ENCODE assay signal across 1 cellular context in genomic region chr20:1171461-1172093, GRCh38.
TF ChIP-seq lines count a peak whose summit lies in the region.

No MANE protein-coding gene starts in this region.

TF ChIP-seq in K562, 482 proteins besides CTCF, POLR2A, EP300 and RAD21 (continued from another document and continues in another):
- TF ChIP-seq ZNF407 (IDR thresholded peaks at IDR 0.05; ENCODE audit: low read depth) (no peak), SAFB (IDR thresholded peaks at IDR 0.05; ENCODE audit: borderline replicate concordance, low read depth, low read length) (no peak), ZBTB1 (CRISPR knock-in tag; IDR thresholded peaks at IDR 0.05; ENCODE audit: borderline replicate concordance, low read depth) (no peak), RCOR1 (IDR thresholded peaks at IDR 0.05; ENCODE audit: borderline replicate concordance in 1 of 2, low read depth in 2 of 2, low read length in 2 of 2) (peak in 1 of 2 experiments; percentile 68; a peak in 1 of 4 replicates), ZNF780A (CRISPR knock-in tag; IDR thresholded peaks at IDR 0.05) (no peak), NBN (IDR thresholded peaks at IDR 0.05; ENCODE audit: low read depth) (no peak), CLOCK (CRISPR knock-in tag; IDR thresholded peaks at IDR 0.05; ENCODE audit: borderline replicate concordance) (no peak), MTA3 (IDR thresholded peaks at IDR 0.05; ENCODE audit: borderline replicate concordance) (no peak), HDAC2 (IDR thresholded peaks at IDR 0.05) (0 out of 2 replicates have a peak, but pooled peaks have one; percentile 27), IRF2 (CRISPR knock-in tag; IDR thresholded peaks at IDR 0.05) (no peak), ATF2 (CRISPR knock-in tag; IDR thresholded peaks at IDR 0.05) (no peak), TEAD1 (CRISPR knock-in tag; IDR thresholded peaks at IDR 0.05) (no peak), TCF15 (CRISPR knock-in tag; IDR thresholded peaks at IDR 0.05) (no peak), NKRF (IDR thresholded peaks at IDR 0.05; ENCODE audit: borderline replicate concordance) (no peak), ERF (CRISPR knock-in tag; IDR thresholded peaks at IDR 0.05) (no peak), XRCC5 (IDR thresholded peaks at IDR 0.05; ENCODE audit: low read depth, low read length) (no peak), YBX1 (IDR thresholded peaks at IDR 0.05) (no peak), ZNF232 (CRISPR knock-in tag; IDR thresholded peaks at IDR 0.05) (no peak), BHLHE40 (IDR thresholded peaks at IDR 0.05; ENCODE audit: low read length) (no peak), YY1 (IDR thresholded peaks at IDR 0.05; ENCODE audit: borderline replicate concordance in 1 of 3, control insufficient read depth in 1 of 3, extremely low read depth in 1 of 3, insufficient read depth in 3 of 3, insufficient read length in 1 of 3, insufficient replicate concordance in 2 of 3, low read depth in 1 of 3, low read length in 2 of 3) (no peak), PBX2 (CRISPR knock-in tag; IDR thresholded peaks at IDR 0.05; ENCODE audit: low read depth) (no peak), PBX2 (tag; conservative IDR thresholded peaks at IDR 0.05; ENCODE audit: low read depth) (no peak), HMG20B (CRISPR knock-in tag; IDR thresholded peaks at IDR 0.05) (no peak), EP400 (IDR thresholded peaks at IDR 0.05) (no peak), ZBTB8A (IDR thresholded peaks at IDR 0.05; ENCODE audit: partially characterized antibody) (no peak), OTX1 (CRISPR knock-in tag; IDR thresholded peaks at IDR 0.05) (no peak), ZNF668 (CRISPR knock-in tag; IDR thresholded peaks at IDR 0.05) (no peak), PTBP1 (IDR thresholded peaks at IDR 0.05; ENCODE audit: low read depth, low read length) (no peak), TGIF2 (CRISPR knock-in tag; IDR thresholded peaks at IDR 0.05) (peak; percentile 78; the same call in 1 of the 2 replicates), CREB3L1 (IDR thresholded peaks at IDR 0.05; ENCODE audit: borderline replicate concordance, low read depth) (no peak), E2F4 (CRISPR knock-in tag; IDR thresholded peaks at IDR 0.05; ENCODE audit: low read depth) (no peak), LCOR (CRISPR knock-in tag; IDR thresholded peaks at IDR 0.05) (peak; percentile 49; the same call in 1 of the 2 replicates), ZBED1 (IDR thresholded peaks at IDR 0.05) (no peak), JUN (IDR thresholded peaks at IDR 0.05; ENCODE audit: borderline replicate concordance, low read depth, low read length) (no peak), JUN (CRISPR knock-in tag; IDR thresholded peaks at IDR 0.05; ENCODE audit: borderline replicate concordance) (no peak), GTF2E2 (tag; IDR thresholded peaks at IDR 0.05) (no peak), VEZF1 (CRISPR knock-in tag; IDR thresholded peaks at IDR 0.05) (no peak), KLF13 (tag; IDR thresholded peaks at IDR 0.05; ENCODE audit: borderline replicate concordance, low read depth) (no peak), MEF2D (tag; conservative IDR thresholded peaks at IDR 0.05; ENCODE audit: low read depth) (no peak)
